ENCODE assay signal across 9 cellular contexts in the genomic region with DNA sequence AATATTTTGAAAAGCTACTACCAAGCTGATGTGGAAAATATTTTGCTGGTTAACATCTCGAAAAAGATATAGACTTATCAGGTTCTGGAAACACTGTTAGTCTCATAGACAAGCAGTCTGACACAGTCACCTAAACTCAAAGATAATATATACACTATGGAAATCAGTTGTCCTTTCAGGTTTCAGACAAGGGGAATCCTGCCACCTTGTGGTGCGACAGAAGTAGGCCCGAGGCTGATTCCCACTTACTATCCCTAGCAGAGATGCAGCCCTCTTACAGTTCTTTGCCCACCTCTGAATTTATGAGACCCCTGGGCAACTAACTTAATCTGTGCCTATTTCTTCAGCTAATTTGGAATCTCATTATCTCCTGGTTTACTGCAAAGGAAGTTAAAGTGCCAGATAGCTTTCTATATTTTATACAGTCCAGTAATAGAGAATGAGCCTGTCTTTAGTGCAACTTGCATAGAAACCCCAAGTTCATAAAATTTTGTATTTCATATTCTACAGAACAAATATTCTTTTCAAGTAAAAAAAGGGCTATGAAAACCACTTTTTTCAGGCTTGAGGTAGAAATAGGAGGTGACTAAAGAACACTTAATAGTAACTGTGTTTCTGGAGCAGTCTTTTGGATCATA. TPM values are rescaled to one million over a fixed set of nuclear protein-coding genes. Genes with fewer than 3 reads are reported as not detected.
DNase-seq lines count a peak whose midpoint lies in the region; ATAC-seq and TF ChIP-seq lines count a peak whose summit lies in the region.
"Had no signal": no experiment of that assay in that cellular context is flagged by ENCODE, and none has a peak within 500 bp of the region (broad histone marks: within the 10 kb centered on the region; RNA-seq: fewer than 3 reads in every experiment).

No MANE protein-coding gene starts in this region.

- H4K20me1 ChIP-seq in Loucy (ENCODE audit: insufficient read depth, low read length, poor library complexity, severe bottlenecking) (no peaks in the 10 kb centered on the region), osteoblast (ENCODE audit: insufficient read depth, low read length) (no peaks in the 10 kb centered on the region)

- TF ChIP-seq CTCF in Loucy (conservative IDR thresholded peaks at IDR 0.05; ENCODE audit: low read length) (peak; percentile 96), foreskin fibroblast (IDR thresholded peaks at IDR 0.05; ENCODE audit: low read depth, low read length) (peak; percentile 83), osteoblast (IDR thresholded peaks at IDR 0.05; ENCODE audit: extremely low read depth, low read depth, low read length) (peak; percentile 91), type B pancreatic cell (conservative IDR thresholded peaks at IDR 0.05) (peak; percentile 93)

- H3K4me3 ChIP-seq in Loucy (ENCODE audit: low read length, poor library complexity, severe bottlenecking) = no peak overlapping the region
- H3K4me3 ChIP-seq in foreskin fibroblast (ENCODE audit: low read depth in 1 of 2, low read length in 2 of 2) = no peak overlapping the region
- H3K4me3 ChIP-seq in osteoblast (ENCODE audit: insufficient read depth, low read length) = no peak overlapping the region

- H3K9me3 ChIP-seq in Loucy (ENCODE audit: insufficient read depth, low read depth, low read length) (no peaks in the 10 kb centered on the region), osteoblast (ENCODE audit: low read depth, low read length) (no peaks in the 10 kb centered on the region)

- H3K27ac ChIP-seq in osteoblast (ENCODE audit: low read depth, low read length) = no peak overlapping the region
- H3K27ac ChIP-seq: epithelial cell of prostate had no signal

- H3F3A ChIP-seq in Loucy (ENCODE audit: low read depth) = no peaks in the 10 kb centered on the region

- H3K36me3 Mint-ChIP-seq in activated T-helper 17 cell treated with anti-CD3 and anti-CD28 coated beads, Interleukin-2, amount 50 U/mL, for 72 hours (ENCODE audit: low read depth) = peaks cover 18% of the 10 kb centered on the region
- peaks cover 3% of the 10 kb centered on the region for H3K36me3 Mint-ChIP-seq in type B pancreatic cell

- H3K36me3 ChIP-seq in Loucy (ENCODE audit: insufficient read depth, low read length) (no peaks in the 10 kb centered on the region), osteoblast (ENCODE audit: insufficient read depth, low read length) (no peaks in the 10 kb centered on the region)

- no peaks in the 10 kb centered on the region for H3K79me2 ChIP-seq in Loucy (ENCODE audit: insufficient read depth, low read length)
- no peaks in the 10 kb centered on the region for H3K79me2 ChIP-seq in osteoblast (ENCODE audit: insufficient read depth, low read length)

- no peak overlapping the region for H3K4me3 Mint-ChIP-seq in activated T-helper 17 cell treated with anti-CD3 and anti-CD28 coated beads, Interleukin-2, amount 50 U/mL, for 72 hours
- no peak overlapping the region for H3K4me3 Mint-ChIP-seq in type B pancreatic cell

- H3K27me3 ChIP-seq in Loucy (ENCODE audit: insufficient read depth, low read length, poor library complexity, severe bottlenecking) (no peaks in the 10 kb centered on the region), osteoblast (ENCODE audit: insufficient read depth, low read length) (no peaks in the 10 kb centered on the region)

- ATAC-seq in activated T-helper 17 cell treated with anti-CD3 and anti-CD28 coated beads, Interleukin-2, amount 50 U/mL, for 72 hours (replicated peaks) = peak; percentile 67

- DNase-seq in EL (peak; percentile 75), H4 (ENCODE audit: low spot score) (peak; percentile 75), RKO (ENCODE audit: low spot score) (peak; percentile 76), foreskin fibroblast (peak; percentile 59 to 88), osteoblast (ENCODE audit: insufficient read length, low spot score, missing footprints) (peak; percentile 73), type B pancreatic cell (ENCODE audit: extremely low spot score, unreplicated experiment) (no peak)

- H3K9me2 ChIP-seq in Loucy (replicated peaks; ENCODE audit: low read depth, low read length) = no peaks in the 10 kb centered on the region

- H3K4me1 ChIP-seq in Loucy (ENCODE audit: insufficient read depth, low read length, poor library complexity, severe bottlenecking) (peaks cover 3% of the 10 kb centered on the region), osteoblast (ENCODE audit: insufficient read depth, low read length) (no peaks in the 10 kb centered on the region)

- no peak overlapping the region for H3K4me2 ChIP-seq in Loucy (ENCODE audit: low read depth, low read length, poor library complexity, severe bottlenecking)
- H3K4me2 ChIP-seq in osteoblast (ENCODE audit: insufficient read depth, low read length) = no peak overlapping the region

- H2AFZ ChIP-seq in Loucy (ENCODE audit: low read length) = no peak overlapping the region
- H2AFZ ChIP-seq in osteoblast (ENCODE audit: low read length) = no peak overlapping the region

- H3K27me3 Mint-ChIP-seq in activated T-helper 17 cell treated with anti-CD3 and anti-CD28 coated beads, Interleukin-2, amount 50 U/mL, for 72 hours = no peaks in the 10 kb centered on the region
- no peaks in the 10 kb centered on the region for H3K27me3 Mint-ChIP-seq in type B pancreatic cell

- H3K9ac ChIP-seq in Loucy (ENCODE audit: low read depth, low read length, poor library complexity, severe bottlenecking) = no peak overlapping the region

- no peaks in the 10 kb centered on the region for H3K9me3 Mint-ChIP-seq in activated T-helper 17 cell treated with anti-CD3 and anti-CD28 coated beads, Interleukin-2, amount 50 U/mL, for 72 hours
- no peaks in the 10 kb centered on the region for H3K9me3 Mint-ChIP-seq in type B pancreatic cell

- H3K4me1 Mint-ChIP-seq in activated T-helper 17 cell treated with anti-CD3 and anti-CD28 coated beads, Interleukin-2, amount 50 U/mL, for 72 hours = no peaks in the 10 kb centered on the region
- peaks cover 10% of the 10 kb centered on the region for H3K4me1 Mint-ChIP-seq in type B pancreatic cell (ENCODE audit: unreplicated experiment)

- H3K27ac Mint-ChIP-seq in activated T-helper 17 cell treated with anti-CD3 and anti-CD28 coated beads, Interleukin-2, amount 50 U/mL, for 72 hours = no peak overlapping the region
- no peak overlapping the region for H3K27ac Mint-ChIP-seq in type B pancreatic cell

RNA-seq across cellular contexts. Expression of a gene that starts 16.9 kb away (rescaled TPM):
- total RNA-seq in H4 (2014; rRNA removed; shearing (Covaris generic)) = 48.3 and 78.0 TPM in 2 replicates
- 10 to 100 TPM; 24.2 to 38.3 TPM for total RNA-seq in activated T-helper 17 cell treated with anti-CD3 and anti-CD28 coated beads, Interleukin-2, amount 50 U/mL, for 72 hours
- 54.6 and 58.3 TPM in 2 replicates for total RNA-seq in osteoblast
- total RNA-seq in type B pancreatic cell (ENCODE audit: low replicate concordance) = 19.5 and 20.9 TPM in 2 replicates

RNA-seq across cellular contexts. Expression of a gene that starts 17.1 kb away (rescaled TPM):
- 90.8 and 101 TPM in 2 replicates for total RNA-seq in H4 (2014; rRNA removed; shearing (Covaris generic))
- total RNA-seq in activated T-helper 17 cell treated with anti-CD3 and anti-CD28 coated beads, Interleukin-2, amount 50 U/mL, for 72 hours = 10 to 100 TPM; 43.0 to 84.2 TPM
- total RNA-seq in osteoblast (54.2 and 59.7 TPM in 2 replicates), type B pancreatic cell (ENCODE audit: low replicate concordance) (32.7 and 38.0 TPM in 2 replicates)

RNA-seq across cellular contexts. Expression of a gene that starts 31.0 kb away (rescaled TPM):
- total RNA-seq in H4 (2014; rRNA removed; shearing (Covaris generic)) = 25.6 and 29.5 TPM in 2 replicates
- 10 to 100 TPM; 33.2 to 53.4 TPM for total RNA-seq in activated T-helper 17 cell treated with anti-CD3 and anti-CD28 coated beads, Interleukin-2, amount 50 U/mL, for 72 hours
- 31.5 and 32.2 TPM in 2 replicates for total RNA-seq in osteoblast
- total RNA-seq in type B pancreatic cell (ENCODE audit: low replicate concordance) = 46.6 and 53.2 TPM in 2 replicates

RNA-seq across cellular contexts. Expression of a gene that starts 59.4 kb away (rescaled TPM):
- total RNA-seq in H4 (2014; rRNA removed; shearing (Covaris generic)) = 0.06 TPM in 1 of 2 replicates, not detected in the other
- total RNA-seq in activated T-helper 17 cell treated with anti-CD3 and anti-CD28 coated beads, Interleukin-2, amount 50 U/mL, for 72 hours = under 1 TPM in 1 of 2 donors, not detected in 1; 0.08 TPM
- 0.29 TPM in 1 of 2 replicates, not detected in the other for total RNA-seq in osteoblast
- total RNA-seq in type B pancreatic cell (ENCODE audit: low replicate concordance) = 1.8 and 2.1 TPM in 2 replicates
